1 cellular context compared by ENCODE assay signal in the genomic region with DNA sequence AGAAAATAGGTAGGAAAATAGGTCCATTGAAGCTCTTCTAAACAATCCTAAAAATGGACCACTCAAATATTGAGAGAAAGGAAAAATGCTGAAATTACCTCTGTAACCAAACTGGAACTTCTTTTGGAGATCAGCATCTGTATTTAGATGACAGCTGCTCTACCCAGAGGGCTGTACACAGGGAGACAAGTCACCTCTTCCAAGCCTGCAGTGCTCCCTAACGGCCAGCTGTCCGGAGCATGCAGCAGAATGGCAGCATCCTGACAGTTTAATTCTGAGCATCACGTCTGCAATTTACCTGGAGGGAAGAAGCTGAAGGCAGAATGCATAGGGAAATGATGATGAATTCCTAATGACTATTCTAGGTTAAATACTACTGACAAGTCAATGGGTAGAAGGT.
TF ChIP-seq lines count a peak whose summit lies in the region.

No MANE protein-coding gene starts in this region.

TF ChIP-seq in K562, 482 proteins besides CTCF, POLR2A, EP300 and RAD21 (continued from another document):
- TF ChIP-seq, protein P1, sequence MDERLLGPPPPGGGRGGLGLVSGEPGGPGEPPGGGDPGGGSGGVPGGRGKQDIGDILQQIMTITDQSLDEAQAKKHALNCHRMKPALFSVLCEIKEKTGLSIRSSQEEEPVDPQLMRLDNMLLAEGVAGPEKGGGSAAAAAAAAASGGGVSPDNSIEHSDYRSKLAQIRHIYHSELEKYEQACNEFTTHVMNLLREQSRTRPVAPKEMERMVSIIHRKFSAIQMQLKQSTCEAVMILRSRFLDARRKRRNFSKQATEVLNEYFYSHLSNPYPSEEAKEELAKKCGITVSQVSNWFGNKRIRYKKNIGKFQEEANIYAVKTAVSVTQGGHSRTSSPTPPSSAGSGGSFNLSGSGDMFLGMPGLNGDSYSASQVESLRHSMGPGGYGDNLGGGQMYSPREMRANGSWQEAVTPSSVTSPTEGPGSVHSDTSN (CRISPR knock-in tag; IDR thresholded peaks at IDR 0.05; ENCODE audit: low read depth) = no peak
- TF ChIP-seq, protein P1 (tag; conservative IDR thresholded peaks at IDR 0.05; ENCODE audit: low read depth) = 0 out of 2 replicates have a peak, but pooled peaks have one; percentile 14
- TF ChIP-seq SMC3 (conservative IDR thresholded peaks at IDR 0.05; ENCODE audit: insufficient read depth, low read depth, low read length) = peak; percentile 42; the same call in 1 of the 2 replicates
- 0 out of 2 replicates have a peak, but pooled peaks have one; percentile 49 for TF ChIP-seq ZEB2 (IDR thresholded peaks at IDR 0.05)
- 0 out of 2 replicates have a peak, but pooled peaks have one; percentile 33 for TF ChIP-seq MYC (IDR thresholded peaks at IDR 0.05; ENCODE audit: low read depth, low read length)
- TF ChIP-seq MYC (CRISPR knock-in tag; IDR thresholded peaks at IDR 0.05; ENCODE audit: borderline replicate concordance, low read depth) = no peak
- TF ChIP-seq RCOR1 (IDR thresholded peaks at IDR 0.05; ENCODE audit: borderline replicate concordance in 1 of 2, low read depth in 2 of 2, low read length in 2 of 2) = peak; percentile 33 to 83; a peak in 3 of 4 replicates
- TF ChIP-seq MEIS2 (IDR thresholded peaks at IDR 0.05; ENCODE audit: partially characterized antibody) = peak; percentile 39
- no peak for TF ChIP-seq RAD51 (IDR thresholded peaks at IDR 0.05; ENCODE audit: borderline replicate concordance, low read depth)
- TF ChIP-seq ATF7 (IDR thresholded peaks at IDR 0.05) = peak; percentile 21; the same call in 1 of the 2 replicates
- TF ChIP-seq ILK (tag; IDR thresholded peaks at IDR 0.05; ENCODE audit: borderline replicate concordance, low read depth) = no peak
- TF ChIP-seq JUND (IDR thresholded peaks at IDR 0.05; ENCODE audit: borderline replicate concordance, low read depth, low read length) = 0 out of 2 replicates have a peak, but pooled peaks have one; percentile 31
- TF ChIP-seq JUND (tag; IDR thresholded peaks at IDR 0.05; ENCODE audit: borderline replicate concordance, low read depth, low read length) = no peak; the same call in 2 of the 3 replicates
- peak; percentile 81 for TF ChIP-seq ZNF263 (CRISPR knock-in tag; IDR thresholded peaks at IDR 0.05; ENCODE audit: borderline replicate concordance)
